ENCODE assay signal across 19 cellular contexts in genomic region chr13:77579971-77580370, GRCh38. TPM values are rescaled to one million over a fixed set of nuclear protein-coding genes. Genes with fewer than 3 reads are reported as not detected.
A peak's percentile ranks its signal among the peaks of the same experiment; 100 is the strongest.
DNase-seq lines count a peak whose midpoint lies in the region; ATAC-seq and TF ChIP-seq lines count a peak whose summit lies in the region.
"Had no signal": no experiment of that assay in that cellular context is flagged by ENCODE, and none has a peak within 500 bp of the region (broad histone marks: within the 10 kb centered on the region; RNA-seq: fewer than 3 reads in every experiment).

No MANE protein-coding gene starts in this region.

- H3K4me1 ChIP-seq in A673 (ENCODE audit: insufficient read depth, low read length, poor library complexity, severe bottlenecking) (peaks cover 40% of the 10 kb centered on the region), ovary (ENCODE audit: insufficient read depth) (peaks cover 2% of the 10 kb centered on the region)

- no peak for ATAC-seq in activated CD4-positive, CD25-positive, alpha-beta regulatory T cell treated with anti-CD3 and anti-CD28 coated beads, Interleukin-2, amount 50 U/mL, for 24 hours
- ATAC-seq: PC-3, T-helper 17 cell had no signal

- CTCF ChIA-PET in A673 (lab: Charles Lee): interaction anchor here (1.0 kb wide), 1 partner anchor 13 kb away, joined by 3 read pairs; no protein-coding TSS in a partner anchor

- POLR2A ChIA-PET in A673 (lab: Charles Lee; ENCODE audit: low non-redundant PET): no interaction called here

- H3K9me3 ChIP-seq in A673 (ENCODE audit: low read depth, low read length, poor library complexity, severe bottlenecking): no peaks in the 10 kb centered on the region
- no peaks in the 10 kb centered on the region for H3K9me3 ChIP-seq in ovary
- H3K9me3 ChIP-seq: MG63 had no signal

- no peak for TF ChIP-seq EP300 in ovary (IDR thresholded peaks at IDR 0.05)

- H3K4me3 ChIP-seq in A673 (ENCODE audit: low read depth, low read length, poor library complexity, severe bottlenecking): no peak overlapping the region
- H3K4me3 ChIP-seq in ovary: no peak overlapping the region
- H3K4me3 ChIP-seq: MG63 had no signal

- TF ChIP-seq CTCF in A673 (conservative IDR thresholded peaks at IDR 0.05; ENCODE audit: low read depth, low read length): no peak
- no peak for TF ChIP-seq CTCF in ovary (IDR thresholded peaks at IDR 0.05)

- intact Hi-C loops in A673 (cut with micrococcal nuclease; ENCODE audit: unreplicated experiment): no loop called here
- intact Hi-C loops in ovary (cut with DNase I): no loop called here

- in situ Hi-C loops in G401 (cut with HindIII; ENCODE audit: low sequenced_read_pairs): no loop called here

- no peaks in the 10 kb centered on the region for H3K27me3 ChIP-seq in A673 (replicated peaks; ENCODE audit: insufficient read depth, low read depth, low read length, poor library complexity)
- H3K27me3 ChIP-seq in ovary: no peaks in the 10 kb centered on the region
- H3K27me3 ChIP-seq: MG63 had no signal

- BruUV-seq in A673 (replicated peaks; lab: Mats Ljungman, UMichigan): no TSS peak

- WGBS in ovary, 3 donors: 10 to 12% (median 10%) methylated on average over 2 of the region's 2 CpGs

- H3K27ac ChIP-seq in A673 (ENCODE audit: low read depth, low read length, poor library complexity, severe bottlenecking) (peak overlapping the region; percentile 3), ovary (no peak overlapping the region)
- H3K27ac ChIP-seq: RWPE1 had no signal

- DNase-seq in A673 (ENCODE audit: low spot score): no peak
- peak; percentile 84 for DNase-seq in G401 (ENCODE audit: low spot score)
- DNase-seq in NCI-H524 (lab: John Stamatoyannopoulos, UW): peak; percentile 68 to 90
- DNase-seq in cerebellar cortex (ENCODE audit: low spot score): peak; percentile 84
- DNase-seq in ovary: no peak
- DNase-seq in NOMO-1 treated with dmso at 0.1 percent for 144 hours (lab: John Stamatoyannopoulos, UW; ENCODE audit: unreplicated experiment): no peak
- DNase-seq in NK-92 (lab: John Stamatoyannopoulos, UW; ENCODE audit: unreplicated experiment): no peak
- DNase-seq: COR-L47, HFFc6, Karpas-422, MG63, NCI-H1105 treated with DMSO at 0.1 percent for 48 hours, NCI-H187 treated with DMSO at 0.1 percent for 48 hours, NCI-H345, PC-3, T-helper 17 cell had no signal

- H3K36me3 ChIP-seq in A673 (ENCODE audit: insufficient read depth, low read length, poor library complexity, severe bottlenecking) (no peaks in the 10 kb centered on the region), ovary (no peaks in the 10 kb centered on the region)
- H3K36me3 ChIP-seq: MG63 had no signal

- TF ChIP-seq POLR2A in ovary (IDR thresholded peaks at IDR 0.05): no peak

RNA-seq across cellular contexts. Expression of gene SCEL, which starts 44.5 kb away (rescaled TPM):
- total RNA-seq in A673 (2021) (0.15 TPM in 1 of 2 replicates, not detected in the other), ovary (not detected)
- not detected in 2 replicates for total RNA-seq in G401 (2014; rRNA removed; shearing (Covaris generic))
- under 1 TPM in 1 of 2 donors, not detected in 1; 0.04 TPM for polyA plus RNA-seq in ovary
- total RNA-seq: HFFc6, T-helper 17 cell had no signal
- polyA plus RNA-seq: CD14-positive monocyte had no signal

Comparison
In these comparisons a context has a peak if more than half of its experiments do, and no peak if none do; other contexts are left out.
1. DNase-seq: peak in G401 (single experiment), NCI-H524 (2 of 2) and cerebellar cortex (single experiment); none in A673 (single experiment), ovary (0 of 5), NOMO-1 treated with dmso at 0.1 percent for 144 hours (single experiment) and NK-92 (single experiment).